Comparison of ENCODE assay signal across 20 cellular contexts in genomic region chr13:56351041-56351440, GRCh38.
A peak's percentile ranks its signal among the peaks of the same experiment; 100 is the strongest.
DNase-seq lines count a peak whose midpoint lies in the region; ATAC-seq, FAIRE-seq and TF ChIP-seq lines count a peak whose summit lies in the region.
"Had no signal": no experiment of that assay in that cellular context is flagged by ENCODE, and none has a peak within 500 bp of the region (broad histone marks: within the 10 kb centered on the region; RNA-seq: fewer than 3 reads in every experiment).

No MANE protein-coding gene starts in this region.

- peak; percentile 37 for TF ChIP-seq RAD21 in Ishikawa (IDR thresholded peaks at IDR 0.05; ENCODE audit: low read depth)

- H3K9me1 ChIP-seq in keratinocyte (ENCODE audit: control insufficient read depth, extremely low read depth, insufficient read depth, low read length), result no peaks in the 10 kb centered on the region

- no peaks in the 10 kb centered on the region for H3K36me3 ChIP-seq in keratinocyte (ENCODE audit: control insufficient read depth in 2 of 2, extremely low read depth in 1 of 2, insufficient read depth in 2 of 2, low read length in 2 of 2)
- H3K36me3 ChIP-seq: ascending aorta, SJSA1, upper lobe of left lung had no signal

- FAIRE-seq in keratinocyte (lab: Jason Lieb, UNC), result no peak

- H3K4me3 ChIP-seq in keratinocyte (ENCODE audit: control insufficient read depth in 2 of 3, extremely low read depth in 1 of 3, insufficient read depth in 2 of 3, low read depth in 1 of 3, low read length in 3 of 3), result no peak overlapping the region
- H3K4me3 ChIP-seq: ascending aorta, coronary artery, SJSA1, upper lobe of left lung had no signal

- H3K9ac ChIP-seq in keratinocyte (ENCODE audit: control insufficient read depth, extremely low read depth, insufficient read depth, low read length), result no peak overlapping the region

- CTCF ChIA-PET in RWPE1 (lab: Yijun Ruan, JAX), result interaction anchor here (0.6 to 1.1 kb wide), 2 partner anchors 16 to 20 kb away, joined by 3 read pairs; no protein-coding TSS in a partner anchor

- no peak overlapping the region for H3K27ac ChIP-seq in RWPE1
- H3K27ac ChIP-seq in keratinocyte (ENCODE audit: control insufficient read depth, insufficient read depth, low read length), result no peak overlapping the region
- H3K27ac ChIP-seq: ascending aorta, coronary artery, epithelial cell of prostate, SJSA1, upper lobe of left lung had no signal

- H3K4me1 ChIP-seq in keratinocyte (ENCODE audit: control insufficient read depth, extremely low read depth, insufficient read depth, low read length), result no peaks in the 10 kb centered on the region
- H3K4me1 ChIP-seq: ascending aorta, SJSA1, upper lobe of left lung had no signal

- ATAC-seq in GM21825 (IDR thresholded peaks at IDR 0.05; ENCODE audit: unreplicated experiment) (no peak), GM18873 (IDR thresholded peaks at IDR 0.05; ENCODE audit: low FRiP score, unreplicated experiment) (no peak)

- H3K27me3 ChIP-seq in keratinocyte (ENCODE audit: control insufficient read depth, extremely low read depth, insufficient read depth, low read length), result no peaks in the 10 kb centered on the region
- H3K27me3 ChIP-seq: ascending aorta, SJSA1, upper lobe of left lung had no signal

- H3K9me3 ChIP-seq in keratinocyte (ENCODE audit: control insufficient read depth, low read depth, low read length), result no peaks in the 10 kb centered on the region
- H3K9me3 ChIP-seq: ascending aorta, SJSA1, upper lobe of left lung had no signal

- DNase-seq in DMS53 treated with DMSO at 0.1 percent for 48 hours (lab: John Stamatoyannopoulos, UW; ENCODE audit: unreplicated experiment), result peak; percentile 77
- peak; percentile 17 for DNase-seq in RWPE1 (ENCODE audit: low spot score)
- no peak for DNase-seq in keratinocyte (ENCODE audit: low read depth, low spot score)
- DNase-seq in cerebellum (ENCODE audit: low spot score), result no peak
- no peak for DNase-seq in activated CD4-positive, alpha-beta T cell treated with anti-CD3 and anti-CD28 coated beads, Interleukin-2, amount 50 U/mL, for 1 hour
- DNase-seq: activated CD8-positive, alpha-beta memory T cell treated with anti-CD3 and anti-CD28 coated beads, Interleukin-2, amount 50 U/mL, for 4 hours; C1 segment of cervical spinal cord; islet precursor cell; Karpas-422; NCI-H1930; stimulated activated CD4-positive, alpha-beta T cell treated with anti-CD3 and anti-CD28 coated beads, Interleukin-12 subunit alpha, Interleukin-12 subunit beta, amount 100 ng/mL, for 4 hours; stimulated activated naive CD4-positive, alpha-beta T cell; upper lobe of left lung had no signal

- POLR2A ChIA-PET in RWPE1 (lab: Yijun Ruan, JAX; ENCODE audit: low non-redundant PET), result no interaction called here

- TF ChIP-seq EP300 in Ishikawa (IDR thresholded peaks at IDR 0.05; ENCODE audit: borderline replicate concordance), result peak; percentile 95

- dilution Hi-C loops in keratinocyte (cut with MboI; ENCODE audit: extremely low pct_ligation_motif_present, low sequenced_read_pairs), result no loop called here

- H4K20me1 ChIP-seq in keratinocyte (ENCODE audit: control insufficient read depth, extremely low read depth, insufficient read depth, low read length), result no peaks in the 10 kb centered on the region

- no peak overlapping the region for H3K4me2 ChIP-seq in keratinocyte (ENCODE audit: control insufficient read depth, extremely low read depth, insufficient read depth, low read depth, low read length)

- H2AFZ ChIP-seq in keratinocyte (ENCODE audit: control insufficient read depth, low read length), result no peak overlapping the region

- no peak for TF ChIP-seq CTCF in RWPE1 (conservative IDR thresholded peaks at IDR 0.05; ENCODE audit: low read depth)
- TF ChIP-seq CTCF in keratinocyte (optimal IDR thresholded peaks at IDR 0.05 in 1 of 3, IDR thresholded peaks at IDR 0.05 in 1 of 3, conservative IDR thresholded peaks at IDR 0.05 in 1 of 3; ENCODE audit: extremely low read depth in 1 of 3, insufficient read depth in 2 of 3, low read length in 3 of 3), result peak in 2 of 3 experiments; percentile 38 to 54

- H3K79me2 ChIP-seq in keratinocyte (ENCODE audit: control insufficient read depth, insufficient read depth, low read length), result no peaks in the 10 kb centered on the region

TF ChIP-seq in Ishikawa, 13 proteins besides CTCF, POLR2A, EP300 and RAD21:
- TF ChIP-seq NFIC (IDR thresholded peaks at IDR 0.05), result peak; percentile 76
- TF ChIP-seq FOXM1 (IDR thresholded peaks at IDR 0.05; ENCODE audit: borderline replicate concordance, low read depth), result peak; percentile 92
- TF ChIP-seq TCF12 (IDR thresholded peaks at IDR 0.05; ENCODE audit: low read depth), result peak; percentile 97
- no peak for TF ChIP-seq CREB1 (IDR thresholded peaks at IDR 0.05; ENCODE audit: low read depth)
- TF ChIP-seq REST (IDR thresholded peaks at IDR 0.05; ENCODE audit: low read depth), result no peak
- TF ChIP-seq ZBTB7A (IDR thresholded peaks at IDR 0.05; ENCODE audit: low read depth), result no peak
- no peak for TF ChIP-seq TAF1 (IDR thresholded peaks at IDR 0.05; ENCODE audit: low read depth)
- TF ChIP-seq USF1 (IDR thresholded peaks at IDR 0.05), result peak; percentile 51; the same call in 1 of the 2 replicates
- peak; percentile 39 for TF ChIP-seq CEBPB (IDR thresholded peaks at IDR 0.05)
- TF ChIP-seq EGR1 (IDR thresholded peaks at IDR 0.05), result no peak
- peak; percentile 90 for TF ChIP-seq TEAD4 (IDR thresholded peaks at IDR 0.05)
- TF ChIP-seq YY1 (IDR thresholded peaks at IDR 0.05; ENCODE audit: low read depth), result peak; percentile 57; the same call in 1 of the 2 replicates
- TF ChIP-seq MAX (IDR thresholded peaks at IDR 0.05), result peak; percentile 86

Comparison
In these comparisons a context has a peak if more than half of its experiments do, and no peak if none do; other contexts are left out.
1. DNase-seq: peak in DMS53 treated with DMSO at 0.1 percent for 48 hours (single experiment) and RWPE1 (single experiment); none in keratinocyte (single experiment), cerebellum (single experiment) and activated CD4-positive, alpha-beta T cell treated with anti-CD3 and anti-CD28 coated beads, Interleukin-2, amount 50 U/mL, for 1 hour (single experiment).